ENCODE assay signal across 3 cellular contexts in the genomic region with DNA sequence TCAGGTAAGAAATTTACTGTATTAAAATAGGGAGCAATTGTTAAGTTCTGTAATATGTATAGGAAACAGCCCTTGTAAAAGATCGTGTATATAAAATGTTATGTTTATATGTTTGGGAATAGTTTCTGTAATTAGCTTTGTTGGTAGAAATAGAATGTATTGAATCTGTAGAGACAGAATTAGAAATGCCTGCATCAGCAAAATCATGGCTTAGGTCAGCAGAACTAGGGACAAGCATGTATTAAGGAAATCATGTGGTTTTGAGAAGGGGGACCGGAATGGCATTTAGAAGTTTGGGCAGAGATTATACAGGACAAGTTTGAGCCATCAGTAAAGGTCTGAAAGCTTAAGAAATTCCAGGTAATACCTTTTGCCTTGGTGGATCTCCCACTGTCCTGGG.
A peak's percentile ranks its signal among the peaks of the same experiment; 100 is the strongest.
TF ChIP-seq lines count a peak whose summit lies in the region.

No MANE protein-coding gene starts in this region.

TF ChIP-seq in HepG2, 621 proteins besides CTCF, POLR2A, EP300 and RAD21:
- TF ChIP-seq ZNF431 (CRISPR knock-in tag; IDR thresholded peaks at IDR 0.05; ENCODE audit: borderline replicate concordance, low read depth) (no peak), ZFAT (CRISPR knock-in tag; conservative IDR thresholded peaks at IDR 0.05) (no peak), REPIN1 (CRISPR knock-in tag; IDR thresholded peaks at IDR 0.05; ENCODE audit: borderline replicate concordance, low read depth) (no peak), ZNF530 (CRISPR knock-in tag; IDR thresholded peaks at IDR 0.05; ENCODE audit: low read depth) (no peak), MAFK (conservative IDR thresholded peaks at IDR 0.05 in 1 of 2, IDR thresholded peaks at IDR 0.05 in 1 of 2; ENCODE audit: low read length in 2 of 2) (peak; percentile 88 to 96), ZNF75D (CRISPR knock-in tag; IDR thresholded peaks at IDR 0.05; ENCODE audit: borderline replicate concordance) (no peak), MAFF (IDR thresholded peaks at IDR 0.05; ENCODE audit: low read depth, low read length) (peak; percentile 91), SRSF1 (optimal IDR thresholded peaks at IDR 0.05; ENCODE audit: low read depth, low read length) (no peak)
- TF ChIP-seq, protein P1, sequence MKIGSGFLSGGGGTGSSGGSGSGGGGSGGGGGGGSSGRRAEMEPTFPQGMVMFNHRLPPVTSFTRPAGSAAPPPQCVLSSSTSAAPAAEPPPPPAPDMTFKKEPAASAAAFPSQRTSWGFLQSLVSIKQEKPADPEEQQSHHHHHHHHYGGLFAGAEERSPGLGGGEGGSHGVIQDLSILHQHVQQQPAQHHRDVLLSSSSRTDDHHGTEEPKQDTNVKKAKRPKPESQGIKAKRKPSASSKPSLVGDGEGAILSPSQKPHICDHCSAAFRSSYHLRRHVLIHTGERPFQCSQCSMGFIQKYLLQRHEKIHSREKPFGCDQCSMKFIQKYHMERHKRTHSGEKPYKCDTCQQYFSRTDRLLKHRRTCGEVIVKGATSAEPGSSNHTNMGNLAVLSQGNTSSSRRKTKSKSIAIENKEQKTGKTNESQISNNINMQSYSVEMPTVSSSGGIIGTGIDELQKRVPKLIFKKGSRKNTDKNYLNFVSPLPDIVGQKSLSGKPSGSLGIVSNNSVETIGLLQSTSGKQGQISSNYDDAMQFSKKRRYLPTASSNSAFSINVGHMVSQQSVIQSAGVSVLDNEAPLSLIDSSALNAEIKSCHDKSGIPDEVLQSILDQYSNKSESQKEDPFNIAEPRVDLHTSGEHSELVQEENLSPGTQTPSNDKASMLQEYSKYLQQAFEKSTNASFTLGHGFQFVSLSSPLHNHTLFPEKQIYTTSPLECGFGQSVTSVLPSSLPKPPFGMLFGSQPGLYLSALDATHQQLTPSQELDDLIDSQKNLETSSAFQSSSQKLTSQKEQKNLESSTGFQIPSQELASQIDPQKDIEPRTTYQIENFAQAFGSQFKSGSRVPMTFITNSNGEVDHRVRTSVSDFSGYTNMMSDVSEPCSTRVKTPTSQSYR (CRISPR knock-in tag; IDR thresholded peaks at IDR 0.05; ENCODE audit: borderline replicate concordance) = no peak
- TF ChIP-seq, protein P2, sequence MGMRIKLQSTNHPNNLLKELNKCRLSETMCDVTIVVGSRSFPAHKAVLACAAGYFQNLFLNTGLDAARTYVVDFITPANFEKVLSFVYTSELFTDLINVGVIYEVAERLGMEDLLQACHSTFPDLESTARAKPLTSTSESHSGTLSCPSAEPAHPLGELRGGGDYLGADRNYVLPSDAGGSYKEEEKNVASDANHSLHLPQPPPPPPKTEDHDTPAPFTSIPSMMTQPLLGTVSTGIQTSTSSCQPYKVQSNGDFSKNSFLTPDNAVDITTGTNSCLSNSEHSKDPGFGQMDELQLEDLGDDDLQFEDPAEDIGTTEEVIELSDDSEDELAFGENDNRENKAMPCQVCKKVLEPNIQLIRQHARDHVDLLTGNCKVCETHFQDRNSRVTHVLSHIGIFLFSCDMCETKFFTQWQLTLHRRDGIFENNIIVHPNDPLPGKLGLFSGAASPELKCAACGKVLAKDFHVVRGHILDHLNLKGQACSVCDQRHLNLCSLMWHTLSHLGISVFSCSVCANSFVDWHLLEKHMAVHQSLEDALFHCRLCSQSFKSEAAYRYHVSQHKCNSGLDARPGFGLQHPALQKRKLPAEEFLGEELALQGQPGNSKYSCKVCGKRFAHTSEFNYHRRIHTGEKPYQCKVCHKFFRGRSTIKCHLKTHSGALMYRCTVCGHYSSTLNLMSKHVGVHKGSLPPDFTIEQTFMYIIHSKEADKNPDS (CRISPR knock-in tag; IDR thresholded peaks at IDR 0.05) = no peak
TF ChIP-seq in HepG2: peak in this region for 2.

TF ChIP-seq in K562, 482 proteins besides CTCF, POLR2A, EP300 and RAD21:
- TF ChIP-seq MAFK (IDR thresholded peaks at IDR 0.05; ENCODE audit: low read length) (peak; percentile 62), ZNF316 (IDR thresholded peaks at IDR 0.05) (peak; percentile 62; the same call in 1 of the 2 replicates), MAFF (IDR thresholded peaks at IDR 0.05; ENCODE audit: low read length) (peak; percentile 53), FUS (optimal IDR thresholded peaks at IDR 0.05; ENCODE audit: low read depth, low read length) (no peak), C11orf30 (IDR thresholded peaks at IDR 0.05; ENCODE audit: low read depth) (peak; percentile 44; the same call in 1 of the 2 replicates), BHLHE40 (IDR thresholded peaks at IDR 0.05; ENCODE audit: low read length) (no peak)
- TF ChIP-seq, protein P3, sequence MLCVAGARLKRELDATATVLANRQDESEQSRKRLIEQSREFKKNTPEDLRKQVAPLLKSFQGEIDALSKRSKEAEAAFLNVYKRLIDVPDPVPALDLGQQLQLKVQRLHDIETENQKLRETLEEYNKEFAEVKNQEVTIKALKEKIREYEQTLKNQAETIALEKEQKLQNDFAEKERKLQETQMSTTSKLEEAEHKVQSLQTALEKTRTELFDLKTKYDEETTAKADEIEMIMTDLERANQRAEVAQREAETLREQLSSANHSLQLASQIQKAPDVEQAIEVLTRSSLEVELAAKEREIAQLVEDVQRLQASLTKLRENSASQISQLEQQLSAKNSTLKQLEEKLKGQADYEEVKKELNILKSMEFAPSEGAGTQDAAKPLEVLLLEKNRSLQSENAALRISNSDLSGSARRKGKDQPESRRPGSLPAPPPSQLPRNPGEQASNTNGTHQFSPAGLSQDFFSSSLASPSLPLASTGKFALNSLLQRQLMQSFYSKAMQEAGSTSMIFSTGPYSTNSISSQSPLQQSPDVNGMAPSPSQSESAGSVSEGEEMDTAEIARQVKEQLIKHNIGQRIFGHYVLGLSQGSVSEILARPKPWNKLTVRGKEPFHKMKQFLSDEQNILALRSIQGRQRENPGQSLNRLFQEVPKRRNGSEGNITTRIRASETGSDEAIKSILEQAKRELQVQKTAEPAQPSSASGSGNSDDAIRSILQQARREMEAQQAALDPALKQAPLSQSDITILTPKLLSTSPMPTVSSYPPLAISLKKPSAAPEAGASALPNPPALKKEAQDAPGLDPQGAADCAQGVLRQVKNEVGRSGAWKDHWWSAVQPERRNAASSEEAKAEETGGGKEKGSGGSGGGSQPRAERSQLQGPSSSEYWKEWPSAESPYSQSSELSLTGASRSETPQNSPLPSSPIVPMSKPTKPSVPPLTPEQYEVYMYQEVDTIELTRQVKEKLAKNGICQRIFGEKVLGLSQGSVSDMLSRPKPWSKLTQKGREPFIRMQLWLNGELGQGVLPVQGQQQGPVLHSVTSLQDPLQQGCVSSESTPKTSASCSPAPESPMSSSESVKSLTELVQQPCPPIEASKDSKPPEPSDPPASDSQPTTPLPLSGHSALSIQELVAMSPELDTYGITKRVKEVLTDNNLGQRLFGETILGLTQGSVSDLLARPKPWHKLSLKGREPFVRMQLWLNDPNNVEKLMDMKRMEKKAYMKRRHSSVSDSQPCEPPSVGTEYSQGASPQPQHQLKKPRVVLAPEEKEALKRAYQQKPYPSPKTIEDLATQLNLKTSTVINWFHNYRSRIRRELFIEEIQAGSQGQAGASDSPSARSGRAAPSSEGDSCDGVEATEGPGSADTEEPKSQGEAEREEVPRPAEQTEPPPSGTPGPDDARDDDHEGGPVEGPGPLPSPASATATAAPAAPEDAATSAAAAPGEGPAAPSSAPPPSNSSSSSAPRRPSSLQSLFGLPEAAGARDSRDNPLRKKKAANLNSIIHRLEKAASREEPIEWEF (CRISPR knock-in tag; IDR thresholded peaks at IDR 0.05) = no peak
- TF ChIP-seq, protein P4, sequence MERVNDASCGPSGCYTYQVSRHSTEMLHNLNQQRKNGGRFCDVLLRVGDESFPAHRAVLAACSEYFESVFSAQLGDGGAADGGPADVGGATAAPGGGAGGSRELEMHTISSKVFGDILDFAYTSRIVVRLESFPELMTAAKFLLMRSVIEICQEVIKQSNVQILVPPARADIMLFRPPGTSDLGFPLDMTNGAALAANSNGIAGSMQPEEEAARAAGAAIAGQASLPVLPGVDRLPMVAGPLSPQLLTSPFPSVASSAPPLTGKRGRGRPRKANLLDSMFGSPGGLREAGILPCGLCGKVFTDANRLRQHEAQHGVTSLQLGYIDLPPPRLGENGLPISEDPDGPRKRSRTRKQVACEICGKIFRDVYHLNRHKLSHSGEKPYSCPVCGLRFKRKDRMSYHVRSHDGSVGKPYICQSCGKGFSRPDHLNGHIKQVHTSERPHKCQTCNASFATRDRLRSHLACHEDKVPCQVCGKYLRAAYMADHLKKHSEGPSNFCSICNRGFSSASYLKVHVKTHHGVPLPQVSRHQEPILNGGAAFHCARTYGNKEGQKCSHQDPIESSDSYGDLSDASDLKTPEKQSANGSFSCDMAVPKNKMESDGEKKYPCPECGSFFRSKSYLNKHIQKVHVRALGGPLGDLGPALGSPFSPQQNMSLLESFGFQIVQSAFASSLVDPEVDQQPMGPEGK (CRISPR knock-in tag; IDR thresholded peaks at IDR 0.05; ENCODE audit: borderline replicate concordance) = no peak

TF ChIP-seq in SK-N-SH, 30 proteins besides CTCF, POLR2A, EP300 and RAD21:
- TF ChIP-seq NRF1 (IDR thresholded peaks at IDR 0.05; ENCODE audit: low read depth, low read length) = no peak
- no peak for TF ChIP-seq ELF1 (IDR thresholded peaks at IDR 0.05)
- TF ChIP-seq FOSL2 (IDR thresholded peaks at IDR 0.05; ENCODE audit: borderline replicate concordance, low read depth) = no peak
- TF ChIP-seq TCF12 (IDR thresholded peaks at IDR 0.05) = no peak
- TF ChIP-seq MEF2A (IDR thresholded peaks at IDR 0.05; ENCODE audit: borderline replicate concordance, low read depth) = no peak
- no peak for TF ChIP-seq NFIC (IDR thresholded peaks at IDR 0.05; ENCODE audit: borderline replicate concordance)
- TF ChIP-seq, protein P5, sequence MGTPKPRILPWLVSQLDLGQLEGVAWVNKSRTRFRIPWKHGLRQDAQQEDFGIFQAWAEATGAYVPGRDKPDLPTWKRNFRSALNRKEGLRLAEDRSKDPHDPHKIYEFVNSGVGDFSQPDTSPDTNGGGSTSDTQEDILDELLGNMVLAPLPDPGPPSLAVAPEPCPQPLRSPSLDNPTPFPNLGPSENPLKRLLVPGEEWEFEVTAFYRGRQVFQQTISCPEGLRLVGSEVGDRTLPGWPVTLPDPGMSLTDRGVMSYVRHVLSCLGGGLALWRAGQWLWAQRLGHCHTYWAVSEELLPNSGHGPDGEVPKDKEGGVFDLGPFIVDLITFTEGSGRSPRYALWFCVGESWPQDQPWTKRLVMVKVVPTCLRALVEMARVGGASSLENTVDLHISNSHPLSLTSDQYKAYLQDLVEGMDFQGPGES (IDR thresholded peaks at IDR 0.05; ENCODE audit: low read depth, low read length) = no peak
- TF ChIP-seq, protein P6, sequence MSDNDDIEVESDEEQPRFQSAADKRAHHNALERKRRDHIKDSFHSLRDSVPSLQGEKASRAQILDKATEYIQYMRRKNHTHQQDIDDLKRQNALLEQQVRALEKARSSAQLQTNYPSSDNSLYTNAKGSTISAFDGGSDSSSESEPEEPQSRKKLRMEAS (IDR thresholded peaks at IDR 0.05; ENCODE audit: low read depth) = no peak
